ENCODE assay signal across 8 cellular contexts in genomic region chr7:32890553-32891045, GRCh38. TPM values are rescaled to one million over a fixed set of nuclear protein-coding genes. Genes with fewer than 3 reads are reported as not detected.
DNase-seq lines count a peak whose midpoint lies in the region; ATAC-seq and TF ChIP-seq lines count a peak whose summit lies in the region.

No MANE protein-coding gene starts in this region.

- H3K27ac ChIP-seq in HUES64 (ENCODE audit: low read depth, low read length) (peak overlapping the region; percentile 98; the same call in 1 of the 2 replicates), RWPE2 (ENCODE audit: poor library complexity, severe bottlenecking) (peak overlapping the region; percentile 93), body of pancreas (peak overlapping the region; percentile 90 to 97 (median 96))

- peaks cover 20% of the 10 kb centered on the region; the same call in 1 of the 2 replicates for H3K4me1 ChIP-seq in HUES64 (ENCODE audit: insufficient read depth, low read length)
- H3K4me1 ChIP-seq in RWPE2 (ENCODE audit: insufficient read depth, poor library complexity, severe bottlenecking): peaks cover 18% of the 10 kb centered on the region
- peaks cover 52% of the 10 kb centered on the region for H3K4me1 ChIP-seq in body of pancreas

- peak; percentile 9 for DNase-seq in NK-92 treated with Interleukin-12 subunit alpha and Interleukin-12 subunit beta, amount 100 ng/mL, for 24 hours (lab: John Stamatoyannopoulos, UW)
- DNase-seq in NK-92 (lab: John Stamatoyannopoulos, UW; ENCODE audit: unreplicated experiment): no peak
- no peak for DNase-seq in RWPE2 (ENCODE audit: low spot score)
- peak in 3 of 4 donors; percentile 16 to 48 (median 29) for DNase-seq in body of pancreas
- DNase-seq in kidney tubule cell (ENCODE audit: low spot score): peak; percentile 43
- DNase-seq in stimulated activated CD8-positive, alpha-beta memory T cell treated with anti-CD3 and anti-CD28 coated beads, Interleukin-7, amount 100 ng/mL, for 24 hours (ENCODE audit: low read depth): peak; percentile 11

- intact Hi-C loops in body of pancreas (cut with DNase I): no loop called here

- H3K4me3 ChIP-seq in HUES64 (ENCODE audit: low read length) (peak overlapping the region; percentile 94), RWPE2 (ENCODE audit: severe bottlenecking) (peak overlapping the region; percentile 97), body of pancreas (peak overlapping the region; percentile 54 to 85)

- H3K9me3 ChIP-seq in HUES64 (ENCODE audit: insufficient read depth, low read depth, low read length): no peaks in the 10 kb centered on the region
- H3K9me3 ChIP-seq in RWPE2 (ENCODE audit: severe bottlenecking): no peaks in the 10 kb centered on the region
- H3K9me3 ChIP-seq in body of pancreas: no peaks in the 10 kb centered on the region

- ATAC-seq in GM21528 (IDR thresholded peaks at IDR 0.05; ENCODE audit: low FRiP score, unreplicated experiment) (peak; percentile 42), RWPE2 (ENCODE audit: low read depth) (peak; percentile 34; the same call in 2 of the 3 replicates), body of pancreas (no peak)

- peaks cover 11% of the 10 kb centered on the region; the same call in 1 of the 2 replicates for H3K27me3 ChIP-seq in HUES64 (ENCODE audit: insufficient read depth, low read length)
- H3K27me3 ChIP-seq in RWPE2 (ENCODE audit: insufficient read depth, poor library complexity, severe bottlenecking): no peaks in the 10 kb centered on the region
- no peaks in the 10 kb centered on the region for H3K27me3 ChIP-seq in body of pancreas

- H3K36me3 ChIP-seq in HUES64 (ENCODE audit: insufficient read depth, low read length): no peaks in the 10 kb centered on the region
- peaks cover 4% of the 10 kb centered on the region; the same call in 1 of the 2 replicates for H3K36me3 ChIP-seq in RWPE2 (ENCODE audit: low read depth)
- no peaks in the 10 kb centered on the region for H3K36me3 ChIP-seq in body of pancreas (replicated peaks in 1 of 2; ENCODE audit: insufficient read depth in 1 of 2, low read depth in 2 of 2)

- WGBS in HUES64: under 1% methylated on average over 12 of the region's 17 CpGs
- 1% methylated on average over 17 of the region's 17 CpGs for WGBS in body of pancreas, 2 donors

- H3K9ac ChIP-seq in HUES64 (ENCODE audit: low read depth, low read length): peak overlapping the region; percentile 85

- TF ChIP-seq POLR2A in body of pancreas (IDR thresholded peaks at IDR 0.05): peak in 2 of 3 donors; percentile 7 to 35

- TF ChIP-seq CTCF in RWPE2 (IDR thresholded peaks at IDR 0.05; ENCODE audit: poor library complexity, severe bottlenecking) (no peak), body of pancreas (IDR thresholded peaks at IDR 0.05) (no peak)

RNA-seq across cellular contexts. Expression of gene KBTBD2, which starts 1.0 kb away (rescaled TPM):
- polyA plus RNA-seq in HUES64 (2013, experiment 1 of 2): 29.0 TPM
- 32.0 TPM for polyA plus RNA-seq in HUES64 (2013, experiment 2 of 2)
- 10 to 100 TPM; 13.5 to 14.8 TPM for total RNA-seq in body of pancreas

Comparison
In these comparisons a context has a peak if more than half of its experiments do, and no peak if none do; other contexts are left out.
1. DNase-seq: peak in NK-92 treated with Interleukin-12 subunit alpha and Interleukin-12 subunit beta, amount 100 ng/mL, for 24 hours (single experiment), body of pancreas (3 of 4), kidney tubule cell (single experiment) and stimulated activated CD8-positive, alpha-beta memory T cell treated with anti-CD3 and anti-CD28 coated beads, Interleukin-7, amount 100 ng/mL, for 24 hours (single experiment); none in NK-92 (single experiment) and RWPE2 (single experiment).
2. Peak in every context shown above with its lines, with median percentiles within 50 percentile points of each other: H3K27ac ChIP-seq and H3K4me3 ChIP-seq.